ENCODE assay signal across 6 cellular contexts in genomic region chr6:36797055-36797454, GRCh38.
"Had no signal": no experiment of that assay in that cellular context is flagged by ENCODE, and none has a peak within 500 bp of the region (broad histone marks: within the 10 kb centered on the region; RNA-seq: fewer than 3 reads in every experiment).

No MANE protein-coding gene starts in this region.

- H2AFZ ChIP-seq: GM23338 had no signal

- DNase-seq: H9, HCEC 1CT had no signal

- H3K4me2 ChIP-seq: GM23338 had no signal

- ATAC-seq: GM23338 had no signal

- FAIRE-seq: H1, H54, HTR-8/SVneo had no signal

- H3K4me3 ChIP-seq: GM23338 had no signal
